17 cellular contexts compared by ENCODE assay signal in genomic region chr10:104447331-104447730, GRCh38.
"Had no signal": no experiment of that assay in that cellular context is flagged by ENCODE, and none has a peak within 500 bp of the region (broad histone marks: within the 10 kb centered on the region; RNA-seq: fewer than 3 reads in every experiment).

No MANE protein-coding gene starts in this region.

- H2AFZ ChIP-seq: parathyroid adenoma had no signal

- H3K9ac ChIP-seq: parathyroid adenoma had no signal

- H3K79me2 ChIP-seq: parathyroid adenoma had no signal

- H3K27ac ChIP-seq: epithelial cell of prostate, neutrophil, parathyroid adenoma, tibial nerve had no signal

- H3K4me1 ChIP-seq: parathyroid adenoma, tibial nerve had no signal

- ATAC-seq: effector memory CD8-positive, alpha-beta T cell; left lobe of liver; naive thymus-derived CD4-positive, alpha-beta T cell; stimulated activated effector memory CD8-positive, alpha-beta T cell treated with anti-CD3 and anti-CD28 coated beads, Interleukin-12 subunit alpha, Interleukin-12 subunit beta, amount 100 ng/mL, for 72 hours; WTC11 had no signal

- DNase-seq: activated CD4-positive, alpha-beta T cell treated with anti-CD3 and anti-CD28 coated beads, Interleukin-2, amount 10 ng/mL, durations not matched to agents 7 days and 5 days; activated CD8-positive, alpha-beta memory T cell treated with anti-CD3 and anti-CD28 coated beads for 24 hours; activated gamma-delta T cell treated with Interleukin-2 at 50 U/mL for 16 hours; amniotic stem cell; dermis blood vessel endothelial cell; effector memory CD8-positive, alpha-beta T cell; naive thymus-derived CD4-positive, alpha-beta T cell; T-helper 2 cell had no signal

- H3K36me3 ChIP-seq: neutrophil, tibial nerve had no signal

- H3K27me3 ChIP-seq: neutrophil, tibial nerve had no signal

- H3K9me3 ChIP-seq: neutrophil, tibial nerve had no signal

- FAIRE-seq: islet of Langerhans, TTC549 had no signal

- H3K4me3 ChIP-seq: tibial nerve had no signal
